In genomic region chr13:60091573-60091972, GRCh38 we compare ENCODE assay signal across 16 cellular contexts.
"Had no signal": no experiment of that assay in that cellular context is flagged by ENCODE, and none has a peak within 500 bp of the region (broad histone marks: within the 10 kb centered on the region; RNA-seq: fewer than 3 reads in every experiment).

No MANE protein-coding gene starts in this region.

- H3K79me2 ChIP-seq: hepatocyte had no signal

- H3K4me1 ChIP-seq: tibial artery had no signal

- H2AFZ ChIP-seq: hepatocyte had no signal

- ATAC-seq: activated T-cell treated with anti-CD3 and anti-CD28 coated beads, Interleukin-2, amount 50 U/mL, for 72 hours; esophagus mucosa; naive thymus-derived CD4-positive, alpha-beta T cell; T-helper 17 cell had no signal

- H3K4me3 ChIP-seq: dorsolateral prefrontal cortex, hepatocyte, tibial artery had no signal

- DNase-seq: activated CD4-positive, alpha-beta T cell treated with anti-CD3 and anti-CD28 coated beads, Interleukin-2, amount 50 U/mL, for 4 hours; activated gamma-delta T cell; activated T-cell treated with anti-CD3 and anti-CD28 coated beads, Interleukin-2, amount 50 U/mL, for 72 hours; dorsolateral prefrontal cortex; naive thymus-derived CD4-positive, alpha-beta T cell; posterior cingulate gyrus; stimulated activated naive CD4-positive, alpha-beta T cell treated with Interleukin-2 at 50 U/mL for 16 hours; substantia nigra; T-helper 17 cell; tibial artery; WERI-Rb-1 had no signal

- H3K36me3 Mint-ChIP-seq: activated naive CD4-positive, alpha-beta T cell treated with anti-CD3 and anti-CD28 coated beads, Interleukin-2, amount 50 U/mL, for 24 hours; memory B cell had no signal

- H3K27ac Mint-ChIP-seq: activated naive CD4-positive, alpha-beta T cell treated with anti-CD3 and anti-CD28 coated beads, Interleukin-2, amount 50 U/mL, for 24 hours; activated T-cell treated with anti-CD3 and anti-CD28 coated beads, Interleukin-2, amount 50 U/mL, for 72 hours; memory B cell; T-helper 17 cell had no signal

- H3K4me3 Mint-ChIP-seq: activated naive CD4-positive, alpha-beta T cell treated with anti-CD3 and anti-CD28 coated beads, Interleukin-2, amount 50 U/mL, for 24 hours; activated T-cell treated with anti-CD3 and anti-CD28 coated beads, Interleukin-2, amount 50 U/mL, for 72 hours; memory B cell; naive thymus-derived CD4-positive, alpha-beta T cell; T-helper 17 cell had no signal

- H3K27me3 Mint-ChIP-seq: activated naive CD4-positive, alpha-beta T cell treated with anti-CD3 and anti-CD28 coated beads, Interleukin-2, amount 50 U/mL, for 24 hours; memory B cell; naive thymus-derived CD4-positive, alpha-beta T cell; T-helper 17 cell had no signal

- H3K4me2 ChIP-seq: hepatocyte had no signal

- H3K9me3 ChIP-seq: neutrophil, tibial artery had no signal

- H3K4me1 Mint-ChIP-seq: activated naive CD4-positive, alpha-beta T cell treated with anti-CD3 and anti-CD28 coated beads, Interleukin-2, amount 50 U/mL, for 24 hours; memory B cell had no signal

- H3K9me3 Mint-ChIP-seq: activated naive CD4-positive, alpha-beta T cell treated with anti-CD3 and anti-CD28 coated beads, Interleukin-2, amount 50 U/mL, for 24 hours; activated T-cell treated with anti-CD3 and anti-CD28 coated beads, Interleukin-2, amount 50 U/mL, for 72 hours; memory B cell; naive thymus-derived CD4-positive, alpha-beta T cell had no signal

- H3K27me3 ChIP-seq: dorsolateral prefrontal cortex, hepatocyte, neutrophil, tibial artery had no signal

- H3K27ac ChIP-seq: dorsolateral prefrontal cortex, hepatocyte, neutrophil, tibial artery, WERI-Rb-1 had no signal
